ENCODE assay signal across 28 cellular contexts in the genomic region with DNA sequence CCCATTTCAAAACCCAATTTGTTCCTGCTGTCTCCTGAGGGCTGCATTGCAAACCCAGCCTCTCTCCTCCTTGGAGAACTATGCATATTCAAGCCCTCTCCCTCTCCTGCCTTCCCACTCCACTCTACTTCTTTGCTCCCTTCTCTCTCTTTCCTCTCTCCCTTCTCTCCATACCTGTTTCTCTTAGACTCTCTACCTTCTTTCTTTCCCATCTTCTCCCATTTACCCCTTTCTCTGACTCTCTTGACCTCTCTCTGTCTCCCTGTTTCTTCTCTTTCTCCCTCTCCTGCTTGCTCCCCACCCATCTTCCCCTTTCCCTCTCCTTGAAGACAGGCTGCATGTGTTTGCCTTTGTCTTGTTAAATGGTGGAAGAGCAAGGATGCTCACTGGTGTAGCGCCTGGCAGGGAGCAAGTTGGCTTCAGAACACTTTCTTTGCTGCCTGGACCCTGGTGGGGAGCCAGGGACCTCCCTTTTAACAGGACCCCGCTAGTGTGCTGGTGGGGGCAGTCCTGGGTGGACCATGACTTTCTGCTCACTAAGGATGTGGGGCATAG.
"Had no signal": no experiment of that assay in that cellular context is flagged by ENCODE, and none has a peak within 500 bp of the region (broad histone marks: within the 10 kb centered on the region; RNA-seq: fewer than 3 reads in every experiment).

No MANE protein-coding gene starts in this region.

- H3K27me3 Mint-ChIP-seq: activated CD4-positive, alpha-beta memory T cell treated with anti-CD3 and anti-CD28 coated beads for 36 hours; activated CD4-positive, alpha-beta T cell treated with anti-CD3 and anti-CD28 coated beads, Interleukin-2, amount 10 ng/mL, durations not matched to agents 7 days and 5 days; activated naive CD4-positive, alpha-beta T cell treated with anti-CD3 and anti-CD28 coated beads, Interleukin-2, amount 50 U/mL, for 24 hours had no signal

- H3K4me1 Mint-ChIP-seq: activated CD4-positive, alpha-beta T cell treated with anti-CD3 and anti-CD28 coated beads, Interleukin-2, amount 10 ng/mL, durations not matched to agents 7 days and 5 days; activated naive CD4-positive, alpha-beta T cell treated with anti-CD3 and anti-CD28 coated beads, Interleukin-2, amount 50 U/mL, for 24 hours had no signal

- H3K27ac Mint-ChIP-seq: activated CD4-positive, alpha-beta memory T cell treated with anti-CD3 and anti-CD28 coated beads for 36 hours; activated CD4-positive, alpha-beta T cell treated with anti-CD3 and anti-CD28 coated beads, Interleukin-2, amount 10 ng/mL, durations not matched to agents 7 days and 5 days; activated naive CD4-positive, alpha-beta T cell treated with anti-CD3 and anti-CD28 coated beads, Interleukin-2, amount 50 U/mL, for 24 hours had no signal

- H3K4me3 Mint-ChIP-seq: activated CD4-positive, alpha-beta memory T cell treated with anti-CD3 and anti-CD28 coated beads for 36 hours; activated CD4-positive, alpha-beta T cell treated with anti-CD3 and anti-CD28 coated beads, Interleukin-2, amount 10 ng/mL, durations not matched to agents 7 days and 5 days; activated naive CD4-positive, alpha-beta T cell treated with anti-CD3 and anti-CD28 coated beads, Interleukin-2, amount 50 U/mL, for 24 hours had no signal

- H3K4me3 ChIP-seq: MG63 had no signal

- H3K36me3 ChIP-seq: MG63 had no signal

- H3K36me3 Mint-ChIP-seq: activated CD4-positive, alpha-beta memory T cell treated with anti-CD3 and anti-CD28 coated beads for 36 hours; activated naive CD4-positive, alpha-beta T cell treated with anti-CD3 and anti-CD28 coated beads, Interleukin-2, amount 50 U/mL, for 24 hours had no signal

- H3K9me3 Mint-ChIP-seq: activated CD4-positive, alpha-beta memory T cell treated with anti-CD3 and anti-CD28 coated beads for 36 hours; activated CD4-positive, alpha-beta T cell treated with anti-CD3 and anti-CD28 coated beads, Interleukin-2, amount 10 ng/mL, durations not matched to agents 7 days and 5 days; activated naive CD4-positive, alpha-beta T cell treated with anti-CD3 and anti-CD28 coated beads, Interleukin-2, amount 50 U/mL, for 24 hours had no signal

- H3K27me3 ChIP-seq: MG63 had no signal

- H3K9me3 ChIP-seq: MG63 had no signal

- FAIRE-seq: astrocyte, RCC 7860, TTC549 had no signal

- DNase-seq: activated CD4-positive, alpha-beta memory T cell treated with anti-CD3 and anti-CD28 coated beads for 36 hours; activated CD4-positive, alpha-beta T cell treated with anti-CD3 and anti-CD28 coated beads, Interleukin-2, amount 10 ng/mL, durations not matched to agents 7 days and 5 days; activated CD4-positive, CD25-positive, alpha-beta regulatory T cell; activated CD8-positive, alpha-beta memory T cell treated with anti-CD3 and anti-CD28 coated beads for 24 hours; activated effector memory CD4-positive, alpha-beta T cell treated with Interleukin-2 at 50 U/mL for 16 hours; activated naive CD4-positive, alpha-beta T cell; activated T-cell treated with anti-CD3 and anti-CD28 coated beads for 4 hours; activated T-cell treated with anti-CD3 and anti-CD28 coated beads, Interleukin-2, amount 50 U/mL, for 48 hours; amygdala; cerebellar nuclear complex; MG63; MV-4-11; NCI-H1092 treated with DMSO at 0.1 percent for 48 hours; NCI-H1417 treated with DMSO at 0.1 percent for 48 hours; NCI-H1694 treated with DMSO at 0.1 percent for 48 hours; NCI-H2029 treated with DMSO at 0.1 percent for 48 hours; NCI-H345; NCI-H510A treated with DMSO at 0.1 percent for 48 hours; NCI-H69; NK-92 treated with Interleukin-12 subunit alpha and Interleukin-12 subunit beta, amount 100 ng/mL, for 24 hours; PC-3; SIG-M5; T-helper 2 cell; T1000 had no signal
